In genomic region chr14:66916421-66916820, GRCh38 we compare ENCODE assay signal across 33 cellular contexts.
"Had no signal": no experiment of that assay in that cellular context is flagged by ENCODE, and none has a peak within 500 bp of the region (broad histone marks: within the 10 kb centered on the region; RNA-seq: fewer than 3 reads in every experiment).

No MANE protein-coding gene starts in this region.

- DNase-seq: naive thymus-derived CD8-positive, alpha-beta T cell; nephron progenitor cell; nucleus accumbens; ovary; posterior cingulate gyrus; psoas muscle; right cardiac atrium; spleen; stimulated activated CD4-positive, alpha-beta T cell treated with anti-CD3 and anti-CD28 coated beads, Interleukin-12 subunit alpha, Interleukin-12 subunit beta, amount 100 ng/mL, for 4 hours; stimulated activated CD4-positive, alpha-beta T cell treated with anti-CD3 and anti-CD28 coated beads, Interleukin-1b, Interleukin-23, amount 100 ng/mL, for 48 hours; stimulated activated CD4-positive, alpha-beta T cell treated with anti-CD3 and anti-CD28 coated beads, Interleukin-4, amount 100 ng/mL, for 1 hour; stimulated activated CD4-positive, alpha-beta T cell treated with anti-CD3 and anti-CD28 coated beads, Interleukin-4, amount 100 ng/mL, for 4 hours; stimulated activated CD8-positive, alpha-beta memory T cell treated with anti-CD3 and anti-CD28 coated beads, Interleukin-4, amount 100 ng/mL, for 48 hours; stimulated activated naive CD4-positive, alpha-beta T cell; stimulated activated naive CD8-positive, alpha-beta T cell treated with anti-CD3 and anti-CD28 coated beads, Interleukin-15, amount 100 ng/mL, for 72 hours; stimulated activated naive CD8-positive, alpha-beta T cell treated with anti-CD3 and anti-CD28 coated beads, Interleukin-15, Interleukin-2, amounts not matched to agents 100 U/mL and 50 U/mL, for 24 hours; substantia nigra; testis; tibial artery; transverse colon; upper lobe of right lung had no signal

- H2AFZ ChIP-seq: parathyroid adenoma had no signal

- H3K9ac ChIP-seq: parathyroid adenoma had no signal

- H3K4me1 ChIP-seq: parathyroid adenoma, psoas muscle, spleen, suprapubic skin, testis, tibial artery, transverse colon, upper lobe of right lung, vagina had no signal

- H3K9me3 Mint-ChIP-seq: natural killer cell treated with Interleukin-12 subunit alpha and Interleukin-12 subunit beta and Interleukin-15 and Interleukin-18, amount 100 ng/mL, for 72 hours had no signal

- H3K27ac ChIP-seq: neutrophil, ovary, parathyroid adenoma, psoas muscle, skin epidermis, spleen, suprapubic skin, testis, tibial artery, transverse colon, upper lobe of right lung, vagina had no signal

- H3K27ac Mint-ChIP-seq: naive thymus-derived CD8-positive, alpha-beta T cell; natural killer cell treated with Interleukin-12 subunit alpha and Interleukin-12 subunit beta and Interleukin-15 and Interleukin-18, amount 100 ng/mL, for 72 hours; nephron progenitor cell; progenitor cell of endocrine pancreas; stimulated activated memory B cell treated with anti-CD40 and anti-IgM and Interleukin-4, amounts not matched to agents 10 μg/mL and 1 μg/mL and 100 μg/mL, for 72 hours; stimulated activated naive CD8-positive, alpha-beta T cell treated with anti-CD3 and anti-CD28 coated beads, Interleukin-15, amount 100 ng/mL, for 72 hours; type B pancreatic cell had no signal

- H3K9me3 ChIP-seq: neutrophil, ovary, psoas muscle, testis, upper lobe of right lung, vagina had no signal

- H3K36me3 ChIP-seq: neutrophil, ovary, transverse colon, vagina had no signal

- H3K27me3 ChIP-seq: neutrophil, ovary, spleen, suprapubic skin, testis, tibial artery, transverse colon, upper lobe of right lung, vagina had no signal

- H3K4me3 ChIP-seq: ovary, psoas muscle, skin epidermis, smooth muscle cell, spleen, suprapubic skin, testis, tibial artery, transverse colon, upper lobe of right lung, vagina had no signal

- H3K4me1 Mint-ChIP-seq: nephron progenitor cell; neural crest cell; stimulated activated memory B cell treated with anti-CD40 and anti-IgM and Interleukin-4, amounts not matched to agents 10 μg/mL and 1 μg/mL and 100 μg/mL, for 72 hours; stimulated activated naive CD8-positive, alpha-beta T cell treated with anti-CD3 and anti-CD28 coated beads, Interleukin-15, amount 100 ng/mL, for 72 hours had no signal

- H3K27me3 Mint-ChIP-seq: naive thymus-derived CD8-positive, alpha-beta T cell; natural killer cell treated with Interleukin-12 subunit alpha and Interleukin-12 subunit beta and Interleukin-15 and Interleukin-18, amount 100 ng/mL, for 72 hours; progenitor cell of endocrine pancreas; stimulated activated memory B cell treated with anti-CD40 and anti-IgM and Interleukin-4, amounts not matched to agents 10 μg/mL and 1 μg/mL and 100 μg/mL, for 72 hours; stimulated activated naive CD8-positive, alpha-beta T cell treated with anti-CD3 and anti-CD28 coated beads, Interleukin-15, amount 100 ng/mL, for 72 hours; type B pancreatic cell had no signal

- H3K4me3 Mint-ChIP-seq: naive thymus-derived CD8-positive, alpha-beta T cell; natural killer cell treated with Interleukin-12 subunit alpha and Interleukin-12 subunit beta and Interleukin-15 and Interleukin-18, amount 100 ng/mL, for 72 hours; nephron progenitor cell; neural crest cell; stimulated activated memory B cell treated with anti-CD40 and anti-IgM and Interleukin-4, amounts not matched to agents 10 μg/mL and 1 μg/mL and 100 μg/mL, for 72 hours; stimulated activated naive CD8-positive, alpha-beta T cell treated with anti-CD3 and anti-CD28 coated beads, Interleukin-15, amount 100 ng/mL, for 72 hours; type B pancreatic cell had no signal

- ATAC-seq: naive thymus-derived CD8-positive, alpha-beta T cell; natural killer cell treated with Interleukin-12 subunit alpha and Interleukin-12 subunit beta and Interleukin-15 and Interleukin-18, amount 100 ng/mL, for 72 hours; psoas muscle; right cardiac atrium; sciatic nerve; stimulated activated memory B cell treated with anti-CD40 and anti-IgM and Interleukin-4, amounts not matched to agents 10 μg/mL and 1 μg/mL and 100 μg/mL, for 72 hours; stimulated activated naive CD8-positive, alpha-beta T cell treated with anti-CD3 and anti-CD28 coated beads, Interleukin-15, amount 100 ng/mL, for 72 hours; stimulated activated naive CD8-positive, alpha-beta T cell treated with anti-CD3 and anti-CD28 coated beads, Interleukin-15, Interleukin-2, amounts not matched to agents 100 U/mL and 50 U/mL, for 24 hours; upper lobe of right lung had no signal

- H3K36me3 Mint-ChIP-seq: natural killer cell treated with Interleukin-12 subunit alpha and Interleukin-12 subunit beta and Interleukin-15 and Interleukin-18, amount 100 ng/mL, for 72 hours had no signal

- H3K79me2 ChIP-seq: parathyroid adenoma had no signal

- H3K4me2 ChIP-seq: smooth muscle cell had no signal
